ENCODE assay signal across 20 cellular contexts in genomic region chr2:151085101-151085640, GRCh38.
DNase-seq lines count a peak whose midpoint lies in the region; ATAC-seq and TF ChIP-seq lines count a peak whose summit lies in the region.
"Had no signal": no experiment of that assay in that cellular context is flagged by ENCODE, and none has a peak within 500 bp of the region (broad histone marks: within the 10 kb centered on the region; RNA-seq: fewer than 3 reads in every experiment).

No MANE protein-coding gene starts in this region.

- H4K8ac ChIP-seq in IMR-90 (ENCODE audit: low read depth in 2 of 2, low read length in 2 of 2) = no peak overlapping the region

- H3K9ac ChIP-seq in IMR-90 (ENCODE audit: low read depth, low read length) = no peak overlapping the region
- H3K9ac ChIP-seq in neural progenitor cell = no peak overlapping the region
- H3K9ac ChIP-seq: KMS-11 had no signal

- H3K56ac ChIP-seq in IMR-90 (ENCODE audit: extremely low read depth, insufficient read depth, low read length) = no peak overlapping the region

- H3K79me1 ChIP-seq in IMR-90 (ENCODE audit: low read depth in 1 of 2, low read length in 2 of 2) = no peaks in the 10 kb centered on the region

- no peak overlapping the region for H2BK15ac ChIP-seq in IMR-90 (ENCODE audit: low read depth, low read length)

- H4K20me1 ChIP-seq in IMR-90 (ENCODE audit: insufficient read depth, low read length) (no peaks in the 10 kb centered on the region), neural progenitor cell (ENCODE audit: low read depth) (no peaks in the 10 kb centered on the region)

- CTCF ChIA-PET in IMR-90 (lab: Yijun Ruan, JAX) = interaction anchor here (0.6 kb wide), 1 partner anchor 656 kb away, joined by 3 read pairs; no protein-coding TSS in a partner anchor

- no peak overlapping the region for H2AK5ac ChIP-seq in IMR-90 (ENCODE audit: low read depth, low read length)

- no peaks in the 10 kb centered on the region; the same call in 1 of the 2 replicates for H3K27me3 ChIP-seq in IMR-90 (ENCODE audit: control insufficient read depth, insufficient read depth, low read length)
- no peaks in the 10 kb centered on the region for H3K27me3 ChIP-seq in neural progenitor cell

- H3K9me3 ChIP-seq in IMR-90 (ENCODE audit: control insufficient read depth, insufficient read depth, low read length) = no peaks in the 10 kb centered on the region
- H3K9me3 ChIP-seq in neural progenitor cell (ENCODE audit: low read depth) = no peaks in the 10 kb centered on the region

- no peak overlapping the region for H3K4me3 Mint-ChIP-seq in nephron
- H3K4me3 Mint-ChIP-seq in neural progenitor cell = no peak overlapping the region
- H3K4me3 Mint-ChIP-seq: CD4-positive, CD25-positive, alpha-beta regulatory T cell had no signal

- TF ChIP-seq CTCF in IMR-90 (conservative IDR thresholded peaks at IDR 0.05; ENCODE audit: low read depth, low read length) = no peak
- no peak for TF ChIP-seq CTCF in nephron (IDR thresholded peaks at IDR 0.05; ENCODE audit: unreplicated experiment in 3 of 3)
- TF ChIP-seq CTCF in coronary artery (IDR thresholded peaks at IDR 0.05) = no peak
- no peak for TF ChIP-seq CTCF in neural progenitor cell (IDR thresholded peaks at IDR 0.05)

- H3K4me2 ChIP-seq in IMR-90 (ENCODE audit: low read depth, low read length) = no peak overlapping the region
- no peak overlapping the region for H3K4me2 ChIP-seq in neural progenitor cell
- H3K4me2 ChIP-seq: KMS-11 had no signal

- H2BK120ac ChIP-seq in IMR-90 (ENCODE audit: low read depth, low read length) = no peak overlapping the region

- H3K27ac ChIP-seq in IMR-90 (ENCODE audit: insufficient read depth, low read length) (no peak overlapping the region), coronary artery (no peak overlapping the region), neural progenitor cell (no peak overlapping the region)
- H3K27ac ChIP-seq: KMS-11 had no signal

- H3K36me3 ChIP-seq in IMR-90 (ENCODE audit: control insufficient read depth, insufficient read depth, low read length) (no peaks in the 10 kb centered on the region), neural progenitor cell (no peaks in the 10 kb centered on the region)

- no peak overlapping the region for H3K18ac ChIP-seq in IMR-90 (ENCODE audit: low read depth, low read length)

- intact Hi-C loops in IMR-90 (cut with micrococcal nuclease) = no loop called here

- H3K4me3 ChIP-seq in IMR-90 (ENCODE audit: insufficient read depth, low read depth, low read length) (no peak overlapping the region), coronary artery (no peak overlapping the region), neural progenitor cell (no peak overlapping the region)
- H3K4me3 ChIP-seq: GM12878 had no signal

- H3K9me3 Mint-ChIP-seq in nephron (no peaks in the 10 kb centered on the region), neural progenitor cell (no peaks in the 10 kb centered on the region)

- H3K27me3 Mint-ChIP-seq in nephron (ENCODE audit: low read depth) = no peaks in the 10 kb centered on the region
- H3K27me3 Mint-ChIP-seq in neural progenitor cell (ENCODE audit: insufficient read depth, low read depth) = no peaks in the 10 kb centered on the region

- H4K91ac ChIP-seq in IMR-90 (ENCODE audit: insufficient read depth, low read depth, low read length) = no peak overlapping the region

- POLR2A ChIA-PET in IMR-90 (lab: Charles Lee; ENCODE audit: unreplicated experiment) = no interaction called here

- H3F3A ChIP-seq in neural progenitor cell (ENCODE audit: low read depth) = no peaks in the 10 kb centered on the region

- H2BK20ac ChIP-seq in IMR-90 (ENCODE audit: low read depth, low read length) = no peak overlapping the region

- H2AK9ac ChIP-seq in IMR-90 (replicated peaks; ENCODE audit: low read depth, low read length, poor library complexity) = no peak overlapping the region

- peak overlapping the region in 2 of 3 experiments; percentile 7 to 41 for H3K27ac Mint-ChIP-seq in nephron
- H3K27ac Mint-ChIP-seq in neural progenitor cell = no peak overlapping the region

- no peak overlapping the region for H2BK5ac ChIP-seq in IMR-90 (ENCODE audit: low read depth, low read length, poor library complexity, severe bottlenecking)

- no peak for TF ChIP-seq RAD21 in IMR-90 (IDR thresholded peaks at IDR 0.05; ENCODE audit: low read length)

- H3K9me1 ChIP-seq in IMR-90 (ENCODE audit: insufficient read depth, low read length) = no peaks in the 10 kb centered on the region

- DNase-seq in AG08395 (ENCODE audit: low spot score) (peak; percentile 26), IMR-90 (peak; percentile 13), fibroblast of gingiva (ENCODE audit: low read depth) (peak; percentile 78), coronary artery (ENCODE audit: low spot score) (no peak), neural progenitor cell (ENCODE audit: low spot score) (no peak), SK-N-DZ (ENCODE audit: low spot score) (no peak)
- DNase-seq: 8988T; CD4-positive, CD25-positive, alpha-beta regulatory T cell; DMS79; H7; NCI-H1092 treated with DMSO at 0.1 percent for 48 hours; NCI-H2029 treated with DMSO at 0.1 percent for 48 hours; NCI-H226; NCI-H510A treated with DMSO at 0.1 percent for 48 hours; SIG-M5 had no signal

- peaks cover 33% of the 10 kb centered on the region for H3K4me1 Mint-ChIP-seq in nephron
- no peaks in the 10 kb centered on the region for H3K4me1 Mint-ChIP-seq in neural progenitor cell

- no peak overlapping the region for H3K14ac ChIP-seq in IMR-90 (replicated peaks; ENCODE audit: low read depth, low read length)

- in situ Hi-C loops in IMR-90 (cut with MboI; ENCODE audit: low sequenced_read_pairs) = no loop called here

- no CpG with 5 or more reads among the region's 3 CpGs for WGBS in IMR-90 (ENCODE audit: extremely low coverage in 2 of 2, insufficient read length in 1 of 2), 2 experiments

- H3K36me3 Mint-ChIP-seq in nephron (ENCODE audit: low read depth) (no peaks in the 10 kb centered on the region), neural progenitor cell (no peaks in the 10 kb centered on the region)
- H3K36me3 Mint-ChIP-seq: CD4-positive, CD25-positive, alpha-beta regulatory T cell had no signal

- H3K23ac ChIP-seq in IMR-90 (ENCODE audit: low read depth, low read length) = no peak overlapping the region

- H3K4me1 ChIP-seq in IMR-90 (ENCODE audit: control insufficient read depth, insufficient read depth, low read length) = no peaks in the 10 kb centered on the region
- no peaks in the 10 kb centered on the region for H3K4me1 ChIP-seq in neural progenitor cell

- H3K4ac ChIP-seq in IMR-90 (ENCODE audit: low read depth, low read length) = no peak overlapping the region

- no peak for ATAC-seq in IMR-90 (ENCODE audit: low read depth)
- ATAC-seq in GM18505 (IDR thresholded peaks at IDR 0.05; ENCODE audit: unreplicated experiment) = no peak
- ATAC-seq: GM12878, Panc1 had no signal

- H2AFZ ChIP-seq in IMR-90 (replicated peaks; ENCODE audit: low read length, poor library complexity) (no peak overlapping the region), neural progenitor cell (replicated peaks) (no peak overlapping the region)

- BruUV-seq in IMR-90 (replicated peaks; lab: Mats Ljungman, UMichigan) = no TSS peak

- TF ChIP-seq POLR2A in IMR-90 (IDR thresholded peaks at IDR 0.05; ENCODE audit: low read depth, low read length) (no peak), GM18505 (IDR thresholded peaks at IDR 0.05; ENCODE audit: borderline replicate concordance, extremely low read depth, insufficient read depth, insufficient read length) (no peak)

- no peaks in the 10 kb centered on the region for H3K79me2 ChIP-seq in neural progenitor cell (ENCODE audit: low read depth)

- dilution Hi-C loops in IMR-90 (cut with HindIII; ENCODE audit: low sequenced_read_pairs, unreplicated experiment) = no loop called here

- no peak overlapping the region for H4K5ac ChIP-seq in IMR-90 (ENCODE audit: low read depth, low read length)

TF ChIP-seq in IMR-90, 13 proteins besides CTCF, POLR2A, EP300 and RAD21:
- no peak for TF ChIP-seq CHD1 (IDR thresholded peaks at IDR 0.05; ENCODE audit: low read depth, low read length)
- no peak for TF ChIP-seq NFE2L2 (IDR thresholded peaks at IDR 0.05; ENCODE audit: low read depth, low read length)
- no peak for TF ChIP-seq USF2 (IDR thresholded peaks at IDR 0.05; ENCODE audit: low read depth, low read length)
- no peak for TF ChIP-seq CEBPB (IDR thresholded peaks at IDR 0.05; ENCODE audit: low read depth, low read length)
- no peak for TF ChIP-seq BHLHE40 (IDR thresholded peaks at IDR 0.05; ENCODE audit: low read depth, low read length)
- TF ChIP-seq SMC3 (IDR thresholded peaks at IDR 0.05; ENCODE audit: low read depth, low read length) = no peak
- no peak for TF ChIP-seq FOS (IDR thresholded peaks at IDR 0.05; ENCODE audit: low read depth, low read length)
- TF ChIP-seq RFX5 (IDR thresholded peaks at IDR 0.05; ENCODE audit: low read depth, low read length) = no peak
- TF ChIP-seq, protein P1, sequence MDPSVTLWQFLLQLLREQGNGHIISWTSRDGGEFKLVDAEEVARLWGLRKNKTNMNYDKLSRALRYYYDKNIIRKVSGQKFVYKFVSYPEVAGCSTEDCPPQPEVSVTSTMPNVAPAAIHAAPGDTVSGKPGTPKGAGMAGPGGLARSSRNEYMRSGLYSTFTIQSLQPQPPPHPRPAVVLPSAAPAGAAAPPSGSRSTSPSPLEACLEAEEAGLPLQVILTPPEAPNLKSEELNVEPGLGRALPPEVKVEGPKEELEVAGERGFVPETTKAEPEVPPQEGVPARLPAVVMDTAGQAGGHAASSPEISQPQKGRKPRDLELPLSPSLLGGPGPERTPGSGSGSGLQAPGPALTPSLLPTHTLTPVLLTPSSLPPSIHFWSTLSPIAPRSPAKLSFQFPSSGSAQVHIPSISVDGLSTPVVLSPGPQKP (IDR thresholded peaks at IDR 0.05; ENCODE audit: borderline replicate concordance, low read depth, low read length) = no peak
- no peak for TF ChIP-seq MXI1 (IDR thresholded peaks at IDR 0.05; ENCODE audit: borderline replicate concordance, low read depth, low read length)
- no peak for TF ChIP-seq MAFK (IDR thresholded peaks at IDR 0.05; ENCODE audit: low read depth, low read length)
- TF ChIP-seq RCOR1 (IDR thresholded peaks at IDR 0.05; ENCODE audit: insufficient replicate concordance, low read length) = no peak
- no peak for TF ChIP-seq MAZ (IDR thresholded peaks at IDR 0.05; ENCODE audit: borderline replicate concordance, low read depth, low read length)

Comparison
In these comparisons a context has a peak if more than half of its experiments do, and no peak if none do; other contexts are left out.
1. DNase-seq: peak in AG08395 (single experiment), IMR-90 (single experiment) and fibroblast of gingiva (single experiment); none in coronary artery (single experiment), neural progenitor cell (single experiment) and SK-N-DZ (single experiment).